In genomic region chr3:14988988-14989394, GRCh38 we compare ENCODE assay signal across 8 cellular contexts. TPM values are rescaled to one million over a fixed set of nuclear protein-coding genes. Genes with fewer than 3 reads are reported as not detected.
DNase-seq lines count a peak whose midpoint lies in the region; ATAC-seq lines count a peak whose summit lies in the region.

No MANE protein-coding gene starts in this region.

- peaks cover 13% of the 10 kb centered on the region for H3K36me3 Mint-ChIP-seq in activated CD4-positive, alpha-beta T cell treated with anti-CD3 and anti-CD28 coated beads, Interleukin-2, amount 10 ng/mL, durations not matched to agents 7 days and 5 days (ENCODE audit: low read depth)

- H3K4me1 Mint-ChIP-seq in activated CD4-positive, alpha-beta T cell treated with anti-CD3 and anti-CD28 coated beads, Interleukin-2, amount 10 ng/mL, durations not matched to agents 7 days and 5 days: peaks cover 31% of the 10 kb centered on the region

- peaks cover 5% of the 10 kb centered on the region for H3K9me3 Mint-ChIP-seq in activated CD4-positive, alpha-beta T cell treated with anti-CD3 and anti-CD28 coated beads, Interleukin-2, amount 10 ng/mL, durations not matched to agents 7 days and 5 days

- no peaks in the 10 kb centered on the region for H3K27me3 Mint-ChIP-seq in activated CD4-positive, alpha-beta T cell treated with anti-CD3 and anti-CD28 coated beads, Interleukin-2, amount 10 ng/mL, durations not matched to agents 7 days and 5 days

- POLR2A ChIA-PET in activated CD4-positive, alpha-beta T cell treated with anti-CD3 and anti-CD28 coated beads, Interleukin-2, amount 10 ng/mL, durations not matched to agents 7 days and 5 days (lab: Charles Lee): no interaction called here

- no peak overlapping the region for H3K27ac Mint-ChIP-seq in activated CD4-positive, alpha-beta T cell treated with anti-CD3 and anti-CD28 coated beads, Interleukin-2, amount 10 ng/mL, durations not matched to agents 7 days and 5 days

- DNase-seq in activated CD4-positive, alpha-beta T cell treated with anti-CD3 and anti-CD28 coated beads, Interleukin-2, amount 10 ng/mL, durations not matched to agents 7 days and 5 days: peak; percentile 29
- no peak for DNase-seq in activated CD4-positive, alpha-beta T cell treated with anti-CD3 and anti-CD28 coated beads, Interleukin-2, amount 50 U/mL, for 4 hours
- DNase-seq in NCI-H510A (lab: John Stamatoyannopoulos, UW) (peak; percentile 48), iPS DF 19.7 (ENCODE audit: low read depth, low spot score) (peak; percentile 47), NCI-H1436 (lab: John Stamatoyannopoulos, UW) (no peak), SIG-M5 (lab: John Stamatoyannopoulos, UW) (no peak), NCI-H1092 treated with DMSO at 0.1 percent for 48 hours (lab: John Stamatoyannopoulos, UW) (no peak)

- CTCF ChIA-PET in activated CD4-positive, alpha-beta T cell treated with anti-CD3 and anti-CD28 coated beads, Interleukin-2, amount 10 ng/mL, durations not matched to agents 7 days and 5 days (lab: Charles Lee): interaction anchor here (0.5 to 1.1 kb wide), 4 partner anchors 22 to 119 kb away, joined by 3 to 5 read pairs (median 3); no protein-coding TSS in a partner anchor

- no peak overlapping the region for H3K4me3 Mint-ChIP-seq in activated CD4-positive, alpha-beta T cell treated with anti-CD3 and anti-CD28 coated beads, Interleukin-2, amount 10 ng/mL, durations not matched to agents 7 days and 5 days

- peak; percentile 99 for ATAC-seq in HG02623 (IDR thresholded peaks at IDR 0.05; ENCODE audit: unreplicated experiment)

RNA-seq across cellular contexts. Expression of gene NR2C2, which starts 41.6 kb away (rescaled TPM):
- total RNA-seq in activated CD4-positive, alpha-beta T cell treated with anti-CD3 and anti-CD28 coated beads, Interleukin-2, amount 10 ng/mL, durations not matched to agents 7 days and 5 days: 10 to 100 TPM; 57.0 to 67.4 TPM

Comparison
In these comparisons a context has a peak if more than half of its experiments do, and no peak if none do; other contexts are left out.
1. DNase-seq: peak in activated CD4-positive, alpha-beta T cell treated with anti-CD3 and anti-CD28 coated beads, Interleukin-2, amount 10 ng/mL, durations not matched to agents 7 days and 5 days (single experiment), NCI-H510A (single experiment) and iPS DF 19.7 (single experiment); none in activated CD4-positive, alpha-beta T cell treated with anti-CD3 and anti-CD28 coated beads, Interleukin-2, amount 50 U/mL, for 4 hours (0 of 2), NCI-H1436 (single experiment), SIG-M5 (single experiment) and NCI-H1092 treated with DMSO at 0.1 percent for 48 hours (single experiment).